8 cellular contexts compared by ENCODE assay signal in genomic region chr14:34059037-34059924, GRCh38.
DNase-seq lines count a peak whose midpoint lies in the region; ATAC-seq, FAIRE-seq and TF ChIP-seq lines count a peak whose summit lies in the region.

No MANE protein-coding gene starts in this region.

- H3K18ac ChIP-seq in neuronal stem cell (ENCODE audit: low read length): peak overlapping the region; percentile 99

- peak overlapping the region; percentile 73 for H3K27ac ChIP-seq in CD8-positive, alpha-beta memory T cell (ENCODE audit: low read depth, low read length)
- peak overlapping the region; percentile 83 for H3K27ac ChIP-seq in Panc1 (ENCODE audit: low read length)
- H3K27ac ChIP-seq in epithelial cell of prostate: peak overlapping the region; percentile 71
- H3K27ac ChIP-seq in neuronal stem cell (replicated peaks; ENCODE audit: low read length): no peak overlapping the region

- H2BK5ac ChIP-seq in neuronal stem cell (ENCODE audit: low read length): peak overlapping the region; percentile 84

- no peaks in the 10 kb centered on the region for H3K27me3 ChIP-seq in CD8-positive, alpha-beta memory T cell (ENCODE audit: insufficient read depth, low read length, poor library complexity, severe bottlenecking)
- H3K27me3 ChIP-seq in Panc1 (ENCODE audit: control insufficient read depth, insufficient read depth, low read length): no peaks in the 10 kb centered on the region
- H3K27me3 ChIP-seq in neuronal stem cell (ENCODE audit: control insufficient read depth in 3 of 3, insufficient read depth in 3 of 3, low read depth in 1 of 3, low read length in 3 of 3): peaks cover 0 to 42% (median 0%) of the 10 kb centered on the region in 3 experiments

- no peaks in the 10 kb centered on the region for H3K9me3 Mint-ChIP-seq in CD8-positive, alpha-beta memory T cell

- H4K91ac ChIP-seq in neuronal stem cell (ENCODE audit: low read depth, low read length, poor library complexity): no peak overlapping the region

- no peaks in the 10 kb centered on the region for H3K36me3 ChIP-seq in CD8-positive, alpha-beta memory T cell (ENCODE audit: insufficient read depth, low read length)
- no peaks in the 10 kb centered on the region for H3K36me3 ChIP-seq in Panc1 (ENCODE audit: control insufficient read depth, insufficient read depth, low read length)
- H3K36me3 ChIP-seq in neuronal stem cell (replicated peaks in 1 of 2; ENCODE audit: control insufficient read depth in 2 of 2, insufficient read depth in 2 of 2, low read length in 2 of 2): no peaks in the 10 kb centered on the region

- in situ Hi-C loops in Panc1 (cut with HindIII; ENCODE audit: low pct_unique_long_range_greater_than_20kb, low sequenced_read_pairs): no loop called here

- no peaks in the 10 kb centered on the region for H3K79me1 ChIP-seq in neuronal stem cell (ENCODE audit: low read depth, low read length)

- no peaks in the 10 kb centered on the region for H3K9me3 ChIP-seq in CD8-positive, alpha-beta memory T cell (ENCODE audit: low read length)
- H3K9me3 ChIP-seq in Panc1 (ENCODE audit: control insufficient read depth, insufficient read depth, low read depth, low read length) (no peaks in the 10 kb centered on the region), neuronal stem cell (replicated peaks in 1 of 2; ENCODE audit: control insufficient read depth in 2 of 2, insufficient read depth in 1 of 2, low read depth in 1 of 2, low read length in 2 of 2) (no peaks in the 10 kb centered on the region)

- no peaks in the 10 kb centered on the region for H3K4me1 ChIP-seq in CD8-positive, alpha-beta memory T cell (ENCODE audit: insufficient read depth, low read length)
- H3K4me1 ChIP-seq in Panc1 (ENCODE audit: control insufficient read depth, insufficient read depth, low read length): peaks cover 5% of the 10 kb centered on the region
- H3K4me1 ChIP-seq in neuronal stem cell (ENCODE audit: control insufficient read depth in 2 of 2, insufficient read depth in 1 of 2, low read depth in 1 of 2, low read length in 2 of 2): peaks cover 0 to 11% of the 10 kb centered on the region in 2 donors

- no peak for TF ChIP-seq CTCF in Panc1 (IDR thresholded peaks at IDR 0.05)

- H2AFZ ChIP-seq in neuronal stem cell (ENCODE audit: low read length): peak overlapping the region; percentile 97

- CTCF ChIA-PET in CD8-positive, alpha-beta memory T cell (lab: Charles Lee): interaction anchor here (1.1 kb wide), 1 partner anchor 11 kb away, joined by 3 read pairs; no protein-coding TSS in a partner anchor
- CTCF ChIA-PET in Panc1 (lab: Charles Lee): no interaction called here

- H3K4me1 Mint-ChIP-seq in CD8-positive, alpha-beta memory T cell: peaks cover 5 to 17% (median 6%) of the 10 kb centered on the region in 3 donors

- peak overlapping the region; percentile 75 for H2BK120ac ChIP-seq in neuronal stem cell (ENCODE audit: low read depth, low read length)

- H2BK12ac ChIP-seq in neuronal stem cell (ENCODE audit: low read length): peak overlapping the region; percentile 66

- no peak overlapping the region for H3K14ac ChIP-seq in neuronal stem cell (ENCODE audit: low read length)

- peak overlapping the region; percentile 59 for H3K23ac ChIP-seq in neuronal stem cell (ENCODE audit: low read depth, low read length, poor library complexity)

- H2BK15ac ChIP-seq in neuronal stem cell (ENCODE audit: low read length): peak overlapping the region; percentile 97

- H3K4me3 ChIP-seq in CD8-positive, alpha-beta memory T cell (ENCODE audit: low read length): peak overlapping the region; percentile 47
- H3K4me3 ChIP-seq in Panc1 (ENCODE audit: low read depth in 2 of 2, low read length in 2 of 2) (peak overlapping the region; percentile 50 to 60), neuronal stem cell (ENCODE audit: low read length in 2 of 2) (peak overlapping the region; percentile 47 to 81)

- H3K36me3 Mint-ChIP-seq in CD8-positive, alpha-beta memory T cell: no peaks in the 10 kb centered on the region

- POLR2A ChIA-PET in CD8-positive, alpha-beta memory T cell (lab: Charles Lee): no interaction called here
- POLR2A ChIA-PET in Panc1 (lab: Charles Lee): no interaction called here

- H3K4me2 ChIP-seq in neuronal stem cell (ENCODE audit: insufficient read depth, low read length, poor library complexity, severe bottlenecking): peak overlapping the region; percentile 75

- peak overlapping the region; percentile 44 to 74 (median 67) for H3K4me3 Mint-ChIP-seq in CD8-positive, alpha-beta memory T cell

- no CpG with 5 or more reads among the region's 16 CpGs for WGBS in neuronal stem cell (ENCODE audit: extremely low coverage in 2 of 2, insufficient read length in 2 of 2, insufficient replicate concordance in 1 of 2), 2 donors

- BruUV-seq in Panc1 (replicated peaks; lab: Mats Ljungman, UMichigan): no TSS peak

- intact Hi-C loops in Panc1 (cut with micrococcal nuclease; ENCODE audit: unreplicated experiment): no loop called here

- no peak overlapping the region for H3K27ac Mint-ChIP-seq in CD8-positive, alpha-beta memory T cell

- peak overlapping the region; percentile 78 for H3K9ac ChIP-seq in neuronal stem cell (ENCODE audit: low read depth, low read length, poor library complexity)

- H2AK5ac ChIP-seq in neuronal stem cell (ENCODE audit: low read depth, low read length): peak overlapping the region; percentile 78

- no peak overlapping the region for H4K8ac ChIP-seq in neuronal stem cell (ENCODE audit: low read depth, low read length)

- FAIRE-seq in GM19239 (lab: Jason Lieb, UNC): no peak

- H3K27me3 Mint-ChIP-seq in CD8-positive, alpha-beta memory T cell: peaks cover 8 to 15% of the 10 kb centered on the region in 2 donors

- no peak for DNase-seq in CD8-positive, alpha-beta memory T cell
- DNase-seq in Panc1 (ENCODE audit: low read depth, low spot score) (no peak), epithelial cell of prostate (ENCODE audit: low read depth, low spot score) (no peak), neuronal stem cell (ENCODE audit: low spot score) (no peak), GM19239 (ENCODE audit: insufficient read length, low spot score) (no peak)
- DNase-seq in central memory CD4-positive, alpha-beta T cell: no peak

- no peak overlapping the region for H3K4ac ChIP-seq in neuronal stem cell (ENCODE audit: low read length)

- ATAC-seq in Panc1: no peak
- ATAC-seq in GM19351 (IDR thresholded peaks at IDR 0.05; ENCODE audit: unreplicated experiment): no peak
- no peak for ATAC-seq in GM18517 (IDR thresholded peaks at IDR 0.05; ENCODE audit: unreplicated experiment)
